Comparison of ENCODE assay signal across 8 cellular contexts in genomic region chrX:23907496-23908218, GRCh38. TPM values are rescaled to one million over a fixed set of nuclear protein-coding genes. Genes with fewer than 3 reads are reported as not detected.
DNase-seq lines count a peak whose midpoint lies in the region; ATAC-seq and TF ChIP-seq lines count a peak whose summit lies in the region.

TSS of gene APOO (minus strand) at chrX:23907938. CDS start at chrX:23907702, 236 bp downstream.
A gene with protein sequence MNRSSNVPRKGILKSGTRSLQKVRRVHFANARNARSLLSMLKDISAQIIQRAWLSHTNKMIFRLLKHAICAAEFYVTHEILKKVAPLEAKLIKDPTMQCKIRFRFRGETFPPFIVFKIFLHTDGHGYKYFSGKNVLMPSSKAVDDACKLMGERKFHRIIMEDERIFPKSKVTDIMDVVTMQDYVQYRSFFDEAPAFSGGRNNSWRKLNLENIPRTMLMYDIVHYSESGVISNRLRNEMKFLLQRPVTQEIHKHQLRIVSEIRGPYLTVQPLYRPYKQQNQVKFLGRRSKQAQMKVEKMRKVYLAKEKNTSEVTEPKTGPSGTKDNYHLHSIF (plus strand): TSS chrX:23908006. CDS start chrX:23910303, 2,297 bp downstream.

- ATAC-seq in HG02870 (IDR thresholded peaks at IDR 0.05; ENCODE audit: unreplicated experiment) (peak; percentile 82), T-cell (replicated peaks in 1 of 4) (peak; percentile 93 to 96 (median 95)), left ventricle myocardium superior (peak; percentile 98), aorta (ENCODE audit: low FRiP score) (peak; percentile 98)

- H3K27me3 Mint-ChIP-seq in T-cell: peaks cover 0 to 4% of the 10 kb centered on the region in 2 donors

- no peaks in the 10 kb centered on the region for H3K9me3 ChIP-seq in aorta (ENCODE audit: control insufficient read depth, low read length)

- peak; percentile 70 for TF ChIP-seq CTCF in GM13977 (IDR thresholded peaks at IDR 0.05; ENCODE audit: extremely low read depth, insufficient read depth, missing control alignments)

- H3K9me3 Mint-ChIP-seq in T-cell: no peaks in the 10 kb centered on the region

- DNase-seq in GM13977 (ENCODE audit: low spot score) (peak; percentile 91), NCI-H146 (lab: John Stamatoyannopoulos, UW) (peak; percentile 93), T-cell (peak; percentile 76 to 94 (median 89)), amniotic stem cell (lab: John Stamatoyannopoulos, UW) (peak; percentile 63), left ventricle myocardium superior (peak; percentile 96), putamen (ENCODE audit: low spot score) (peak; percentile 91), aorta (peak; percentile 95 to 96)

- H3K4me1 ChIP-seq in aorta (ENCODE audit: control insufficient read depth in 1 of 2, insufficient read depth in 2 of 2, low read length in 2 of 2): no peaks in the 10 kb centered on the region

- peak within 1 kb of the TSS; percentile 44 to 49 for H3K27ac ChIP-seq in aorta (ENCODE audit: low read depth in 1 of 2, low read length in 2 of 2)

- H3K27ac Mint-ChIP-seq in T-cell: peak within 1 kb of the TSS; percentile 89 to 90

- intact Hi-C loops in left ventricle myocardium superior (cut with micrococcal nuclease): loop anchor here (10.0 kb wide), 1 partner anchor 147 kb away; the partner anchor contains the start of gene EIF2S3
- intact Hi-C loops in aorta (cut with DNase I): loop anchor here (2.0 to 10.0 kb wide), 3 partner anchors 117 to 153 kb away; partner anchors contain the start of gene KLHL15 (in 1 of the 2)

- H3K36me3 ChIP-seq in aorta (ENCODE audit: control insufficient read depth in 1 of 2, insufficient read depth in 2 of 2, low read length in 1 of 2): no peaks in the 10 kb centered on the region

- 1 to 29% methylated on average over 79 to 81 of the region's 81 CpGs for WGBS in aorta, 2 donors

- H3K27me3 ChIP-seq in aorta (ENCODE audit: control insufficient read depth in 1 of 2, insufficient read depth in 2 of 2, low read length in 1 of 2): no peaks in the 10 kb centered on the region

- peaks cover 7 to 16% (median 14%) of the 10 kb centered on the region in 3 donors for H3K4me1 Mint-ChIP-seq in T-cell

- in situ Hi-C loops in GM13977 (cut with MboI; ENCODE audit: low pct_unique_long_range_greater_than_20kb, low sequenced_read_pairs, unreplicated experiment): loop anchor here (10.0 to 25.0 kb wide), 2 partner anchors 213 to 330 kb away; no protein-coding TSS in a partner anchor

- CTCF ChIA-PET in T-cell (lab: Charles Lee): interaction anchor here (0.7 to 3.8 kb wide), 5 partner anchors 83 to 264 kb away, joined by 3 to 33 read pairs (median 5); partner anchors contain the start of genes EIF2S3 (in 1 of the 2) and SAT1 (in 1 of the 2)

- peak within 1 kb of the TSS; percentile 2 to 53 for H3K4me3 ChIP-seq in aorta (ENCODE audit: low read length in 2 of 2)

- POLR2A ChIA-PET in T-cell (lab: Charles Lee): interaction anchor here in 1 of 2 donors (0.6 to 1.9 kb wide), 4 partner anchors 110 to 1772 kb away, joined by 3 to 17 read pairs (median 4); no protein-coding TSS in a partner anchor

- H3K4me3 Mint-ChIP-seq in T-cell: peak within 1 kb of the TSS; percentile 78 to 82 (median 79)

- no peaks in the 10 kb centered on the region for H3K36me3 Mint-ChIP-seq in T-cell

RNA-seq across cellular contexts. Expression of gene APOO, which starts in this region (rescaled TPM):
- 10 to 100 TPM in 1 of 5 donors, 1 to 10 TPM in 4; 5.2 to 16.5 (median 6.4) TPM for total RNA-seq in T-cell
- 105 TPM for total RNA-seq in left ventricle myocardium superior
- total RNA-seq in aorta: 10 to 100 TPM in 1 of 2 donors, 1 to 10 TPM in 1; 5.6 to 12.7 TPM
- polyA plus RNA-seq in aorta: 1 to 10 TPM; 4.6 to 8.8 TPM

RNA-seq across cellular contexts. Expression of the second gene that starts in this region (rescaled TPM):
- not detected for total RNA-seq in T-cell
- not detected for total RNA-seq in left ventricle myocardium superior
- not detected for total RNA-seq in aorta
- polyA plus RNA-seq in aorta: not detected

Comparison
In these comparisons a context has a peak if more than half of its experiments do, and no peak if none do; other contexts are left out.
1. Peak in every context shown above with its lines: DNase-seq, ATAC-seq, H3K4me3 ChIP-seq and H3K27ac ChIP-seq.